ENCODE assay signal across 8 cellular contexts in genomic region chr1:22196641-22197040, GRCh38. TPM values are rescaled to one million over a fixed set of nuclear protein-coding genes. Genes with fewer than 3 reads are reported as not detected.
"Had no signal": no experiment of that assay in that cellular context is flagged by ENCODE, and none has a peak within 500 bp of the region (broad histone marks: within the 10 kb centered on the region; RNA-seq: fewer than 3 reads in every experiment).

No MANE protein-coding gene starts in this region.

- FAIRE-seq: H54 had no signal

- H2AFZ ChIP-seq: GM23248 had no signal

- H3K4me1 Mint-ChIP-seq: H9 had no signal

- H3K9me3 Mint-ChIP-seq: H9 had no signal

- DNase-seq: GM23248, GOT3, H9, HCEC 1CT, IMR-90, KBM-7 had no signal

- H3K27ac ChIP-seq: GM23248, HL-60 had no signal

- H3K27ac Mint-ChIP-seq: H9 had no signal

- H3K9ac ChIP-seq: GM23248 had no signal

- H3K4me3 Mint-ChIP-seq: H9 had no signal

- H3K4me3 ChIP-seq: GM23248 had no signal

RNA-seq across cellular contexts. Expression of gene WNT4, which starts 53.7 kb away (rescaled TPM):
- total RNA-seq: IMR-90 had no signal
- polyA plus RNA-seq: IMR-90 had no signal
